16 cellular contexts compared by ENCODE assay signal in genomic region chr2:129895061-129895460, GRCh38.
"Had no signal": no experiment of that assay in that cellular context is flagged by ENCODE, and none has a peak within 500 bp of the region (broad histone marks: within the 10 kb centered on the region; RNA-seq: fewer than 3 reads in every experiment).

No MANE protein-coding gene starts in this region.

- ATAC-seq: activated CD4-positive, CD25-positive, alpha-beta regulatory T cell treated with anti-CD3 and anti-CD28 coated beads, Interleukin-2, amount 50 U/mL, for 24 hours; activated CD8-positive, alpha-beta T cell treated with anti-CD3 and anti-CD28 coated beads, Interleukin-2, amount 10 ng/mL, durations not matched to agents 7 days and 5 days; K562 had no signal

- DNase-seq: activated CD4-positive, alpha-beta T cell treated with anti-CD3 and anti-CD28 coated beads for 4 hours; activated CD8-positive, alpha-beta T cell treated with anti-CD3 and anti-CD28 coated beads, Interleukin-2, amount 10 ng/mL, durations not matched to agents 7 days and 5 days; activated naive CD4-positive, alpha-beta T cell treated with anti-CD3 and anti-CD28 coated beads, Interleukin-2, amount 10 ng/mL, durations not matched to agents 7 days and 5 days; activated naive CD8-positive, alpha-beta T cell treated with anti-CD3 and anti-CD28 coated beads for 36 hours; activated T-cell treated with anti-CD3 and anti-CD28 coated beads, Interleukin-2, amount 50 U/mL, for 1 hour; brain microvascular endothelial cell; Karpas-422; NCI-H1105 treated with DMSO at 0.1 percent for 48 hours; NCI-H146; NCI-H187 treated with DMSO at 0.1 percent for 48 hours; NCI-H2081 treated with DMSO at 0.1 percent for 48 hours; NCI-H446; NCI-H524; SHP77 had no signal
